In genomic region chr7:44200699-44201461, GRCh38 we compare ENCODE assay signal across 8 cellular contexts. TPM values are rescaled to one million over a fixed set of nuclear protein-coding genes. Genes with fewer than 3 reads are reported as not detected.
DNase-seq lines count a peak whose midpoint lies in the region; ATAC-seq and TF ChIP-seq lines count a peak whose summit lies in the region.

Gene YKT6, plus strand, starts transcription at chr7:44200978. Its CDS starts 158 bp downstream, at chr7:44201136.

- peak; percentile 87 for TF ChIP-seq POLR2A in GM10847 (IDR thresholded peaks at IDR 0.05; ENCODE audit: extremely low read depth, insufficient read length)

- H3K4me1 ChIP-seq in osteoblast (ENCODE audit: insufficient read depth, low read length): peaks cover 9% of the 10 kb centered on the region
- H3K4me1 ChIP-seq in thoracic aorta (ENCODE audit: control insufficient read depth in 1 of 2, low read depth in 2 of 2): peaks cover 14 to 25% of the 10 kb centered on the region in 2 donors

- H4K20me1 ChIP-seq in osteoblast (ENCODE audit: insufficient read depth, low read length): peaks cover 40% of the 10 kb centered on the region

- DNase-seq in NCI-H1092 (lab: John Stamatoyannopoulos, UW): peak; percentile 98
- DNase-seq in activated naive CD4-positive, alpha-beta T cell treated with anti-CD3 and anti-CD28 coated beads, Interleukin-2, amount 50 U/mL, for 72 hours (ENCODE audit: low spot score in 2 of 2): peak; percentile 94 to 95
- DNase-seq in glutamatergic neuron: peak; percentile 90
- DNase-seq in osteoblast (ENCODE audit: insufficient read length, low spot score, missing footprints): peak; percentile 99
- peak; percentile 81 for DNase-seq in thoracic aorta (ENCODE audit: low spot score)

- peaks cover 51% of the 10 kb centered on the region for H3K79me2 ChIP-seq in osteoblast (ENCODE audit: insufficient read depth, low read length)

- H3K4me3 ChIP-seq in osteoblast (ENCODE audit: insufficient read depth, low read length) (peak within 1 kb of the TSS; percentile 99), thoracic aorta (peak within 1 kb of the TSS; percentile 100)

- peak within 1 kb of the TSS; percentile 84 to 90 for H3K27ac Mint-ChIP-seq in activated naive CD4-positive, alpha-beta T cell treated with anti-CD3 and anti-CD28 coated beads, Interleukin-2, amount 50 U/mL, for 72 hours
- peak within 1 kb of the TSS; percentile 79 for H3K27ac Mint-ChIP-seq in glutamatergic neuron (ENCODE audit: unreplicated experiment)

- peak within 1 kb of the TSS; percentile 99 for H3K4me2 ChIP-seq in osteoblast (ENCODE audit: insufficient read depth, low read length)

- ATAC-seq in HG02610 (IDR thresholded peaks at IDR 0.05; ENCODE audit: unreplicated experiment) (peak; percentile 99), SK-N-SH treated with all-trans-retinoic acid at 6 μM for 48 hours (peak; percentile 97), thoracic aorta (ENCODE audit: insufficient number of reproducible peaks, low FRiP score, low read depth) (peak; percentile 85)
- peak; percentile 100 for ATAC-seq in activated naive CD4-positive, alpha-beta T cell treated with anti-CD3 and anti-CD28 coated beads, Interleukin-2, amount 50 U/mL, for 72 hours

- no peaks in the 10 kb centered on the region for H3K9me3 Mint-ChIP-seq in activated naive CD4-positive, alpha-beta T cell treated with anti-CD3 and anti-CD28 coated beads, Interleukin-2, amount 50 U/mL, for 72 hours
- H3K9me3 Mint-ChIP-seq in glutamatergic neuron (ENCODE audit: unreplicated experiment): no peaks in the 10 kb centered on the region

- H3K36me3 Mint-ChIP-seq in activated naive CD4-positive, alpha-beta T cell treated with anti-CD3 and anti-CD28 coated beads, Interleukin-2, amount 50 U/mL, for 72 hours: peaks cover 5 to 10% of the 10 kb centered on the region in 2 donors
- no peaks in the 10 kb centered on the region for H3K36me3 Mint-ChIP-seq in glutamatergic neuron (ENCODE audit: unreplicated experiment)

- H3K27me3 ChIP-seq in osteoblast (ENCODE audit: insufficient read depth, low read length) (peaks cover 6% of the 10 kb centered on the region), thoracic aorta (replicated peaks; ENCODE audit: insufficient read depth) (no peaks in the 10 kb centered on the region)

- no peaks in the 10 kb centered on the region for H3K9me3 ChIP-seq in osteoblast (ENCODE audit: low read depth, low read length)
- H3K9me3 ChIP-seq in thoracic aorta: no peaks in the 10 kb centered on the region

- H3K27ac ChIP-seq in osteoblast (ENCODE audit: low read depth, low read length): peak within 1 kb of the TSS; percentile 57
- H3K27ac ChIP-seq in thoracic aorta: peak within 1 kb of the TSS; percentile 71 to 76

- peaks cover 19% of the 10 kb centered on the region for H3K36me3 ChIP-seq in osteoblast (ENCODE audit: insufficient read depth, low read length)
- H3K36me3 ChIP-seq in thoracic aorta: peaks cover 8% of the 10 kb centered on the region

- peaks cover 2% of the 10 kb centered on the region for H3K27me3 Mint-ChIP-seq in glutamatergic neuron (ENCODE audit: unreplicated experiment)

- H3K4me3 Mint-ChIP-seq in glutamatergic neuron (ENCODE audit: unreplicated experiment): peak within 1 kb of the TSS; percentile 94

- peaks cover 23% of the 10 kb centered on the region for H3K4me1 Mint-ChIP-seq in glutamatergic neuron (ENCODE audit: low read depth, unreplicated experiment)

- peak; percentile 52 for TF ChIP-seq CTCF in glutamatergic neuron (IDR thresholded peaks at IDR 0.05; ENCODE audit: partially characterized antibody, unreplicated experiment)
- peak; percentile 48 for TF ChIP-seq CTCF in osteoblast (IDR thresholded peaks at IDR 0.05; ENCODE audit: extremely low read depth, low read depth, low read length)
- TF ChIP-seq CTCF in thoracic aorta (IDR thresholded peaks at IDR 0.05): peak; percentile 73

- H2AFZ ChIP-seq in osteoblast (ENCODE audit: low read length): peak within 1 kb of the TSS; percentile 58

TF ChIP-seq in SK-N-SH treated with all-trans-retinoic acid at 6 μM for 48 hours, 23 proteins besides CTCF, POLR2A, EP300 and RAD21 (continues in another document):
- TF ChIP-seq ARNTL (CRISPR knock-in tag; IDR thresholded peaks at IDR 0.05; ENCODE audit: borderline replicate concordance, low read depth) (no peak), BACH2 (CRISPR knock-in tag; IDR thresholded peaks at IDR 0.05; ENCODE audit: borderline replicate concordance) (no peak), POU6F1 (CRISPR knock-in tag; IDR thresholded peaks at IDR 0.05; ENCODE audit: borderline replicate concordance, low read depth) (no peak), ZFP3 (CRISPR knock-in tag; IDR thresholded peaks at IDR 0.05) (no peak), PPARA (CRISPR knock-in tag; IDR thresholded peaks at IDR 0.05; ENCODE audit: borderline replicate concordance) (no peak), ZNF565 (CRISPR knock-in tag; conservative IDR thresholded peaks at IDR 0.05; ENCODE audit: low read depth) (no peak), ZNF8 (CRISPR knock-in tag; IDR thresholded peaks at IDR 0.05) (no peak), ESRRG (CRISPR knock-in tag; IDR thresholded peaks at IDR 0.05) (no peak), CSDC2 (CRISPR knock-in tag; IDR thresholded peaks at IDR 0.05) (no peak), RARB (CRISPR knock-in tag; IDR thresholded peaks at IDR 0.05) (no peak), ZFP30 (CRISPR knock-in tag; IDR thresholded peaks at IDR 0.05) (no peak), TCF4 (CRISPR knock-in tag; IDR thresholded peaks at IDR 0.05; ENCODE audit: borderline replicate concordance) (no peak), OSR1 (CRISPR knock-in tag; IDR thresholded peaks at IDR 0.05) (no peak), SNAI2 (CRISPR knock-in tag; IDR thresholded peaks at IDR 0.05) (no peak), ISL1 (CRISPR knock-in tag; IDR thresholded peaks at IDR 0.05) (no peak)
- TF ChIP-seq, protein P1, sequence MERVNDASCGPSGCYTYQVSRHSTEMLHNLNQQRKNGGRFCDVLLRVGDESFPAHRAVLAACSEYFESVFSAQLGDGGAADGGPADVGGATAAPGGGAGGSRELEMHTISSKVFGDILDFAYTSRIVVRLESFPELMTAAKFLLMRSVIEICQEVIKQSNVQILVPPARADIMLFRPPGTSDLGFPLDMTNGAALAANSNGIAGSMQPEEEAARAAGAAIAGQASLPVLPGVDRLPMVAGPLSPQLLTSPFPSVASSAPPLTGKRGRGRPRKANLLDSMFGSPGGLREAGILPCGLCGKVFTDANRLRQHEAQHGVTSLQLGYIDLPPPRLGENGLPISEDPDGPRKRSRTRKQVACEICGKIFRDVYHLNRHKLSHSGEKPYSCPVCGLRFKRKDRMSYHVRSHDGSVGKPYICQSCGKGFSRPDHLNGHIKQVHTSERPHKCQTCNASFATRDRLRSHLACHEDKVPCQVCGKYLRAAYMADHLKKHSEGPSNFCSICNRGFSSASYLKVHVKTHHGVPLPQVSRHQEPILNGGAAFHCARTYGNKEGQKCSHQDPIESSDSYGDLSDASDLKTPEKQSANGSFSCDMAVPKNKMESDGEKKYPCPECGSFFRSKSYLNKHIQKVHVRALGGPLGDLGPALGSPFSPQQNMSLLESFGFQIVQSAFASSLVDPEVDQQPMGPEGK (CRISPR knock-in tag; IDR thresholded peaks at IDR 0.05; ENCODE audit: borderline replicate concordance): no peak
- TF ChIP-seq, protein P2, sequence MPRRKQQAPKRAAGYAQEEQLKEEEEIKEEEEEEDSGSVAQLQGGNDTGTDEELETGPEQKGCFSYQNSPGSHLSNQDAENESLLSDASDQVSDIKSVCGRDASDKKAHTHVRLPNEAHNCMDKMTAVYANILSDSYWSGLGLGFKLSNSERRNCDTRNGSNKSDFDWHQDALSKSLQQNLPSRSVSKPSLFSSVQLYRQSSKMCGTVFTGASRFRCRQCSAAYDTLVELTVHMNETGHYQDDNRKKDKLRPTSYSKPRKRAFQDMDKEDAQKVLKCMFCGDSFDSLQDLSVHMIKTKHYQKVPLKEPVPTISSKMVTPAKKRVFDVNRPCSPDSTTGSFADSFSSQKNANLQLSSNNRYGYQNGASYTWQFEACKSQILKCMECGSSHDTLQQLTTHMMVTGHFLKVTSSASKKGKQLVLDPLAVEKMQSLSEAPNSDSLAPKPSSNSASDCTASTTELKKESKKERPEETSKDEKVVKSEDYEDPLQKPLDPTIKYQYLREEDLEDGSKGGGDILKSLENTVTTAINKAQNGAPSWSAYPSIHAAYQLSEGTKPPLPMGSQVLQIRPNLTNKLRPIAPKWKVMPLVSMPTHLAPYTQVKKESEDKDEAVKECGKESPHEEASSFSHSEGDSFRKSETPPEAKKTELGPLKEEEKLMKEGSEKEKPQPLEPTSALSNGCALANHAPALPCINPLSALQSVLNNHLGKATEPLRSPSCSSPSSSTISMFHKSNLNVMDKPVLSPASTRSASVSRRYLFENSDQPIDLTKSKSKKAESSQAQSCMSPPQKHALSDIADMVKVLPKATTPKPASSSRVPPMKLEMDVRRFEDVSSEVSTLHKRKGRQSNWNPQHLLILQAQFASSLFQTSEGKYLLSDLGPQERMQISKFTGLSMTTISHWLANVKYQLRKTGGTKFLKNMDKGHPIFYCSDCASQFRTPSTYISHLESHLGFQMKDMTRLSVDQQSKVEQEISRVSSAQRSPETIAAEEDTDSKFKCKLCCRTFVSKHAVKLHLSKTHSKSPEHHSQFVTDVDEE (CRISPR knock-in tag; IDR thresholded peaks at IDR 0.05): no peak

RNA-seq across cellular contexts. Expression of gene YKT6, which starts in this region (rescaled TPM):
- total RNA-seq in activated naive CD4-positive, alpha-beta T cell treated with anti-CD3 and anti-CD28 coated beads, Interleukin-2, amount 50 U/mL, for 72 hours: 10 to 100 TPM; 45.2 to 72.9 TPM
- total RNA-seq in glutamatergic neuron (ENCODE audit: unreplicated experiment) (178 TPM), osteoblast (90.1 and 95.2 TPM in 2 replicates), thoracic aorta (10 to 100 TPM; 62.0 to 69.6 TPM)

Comparison
In these comparisons a context has a peak if more than half of its experiments do, and no peak if none do; other contexts are left out.
1. Peak in every context shown above with its lines: DNase-seq, ATAC-seq, H3K4me3 ChIP-seq and H3K27ac ChIP-seq.